In genomic region chr22:28074526-28074925, GRCh38 we compare ENCODE assay signal across 16 cellular contexts.
DNase-seq lines count a peak whose midpoint lies in the region; ATAC-seq and TF ChIP-seq lines count a peak whose summit lies in the region.
"Had no signal": no experiment of that assay in that cellular context is flagged by ENCODE, and none has a peak within 500 bp of the region (broad histone marks: within the 10 kb centered on the region; RNA-seq: fewer than 3 reads in every experiment).

No MANE protein-coding gene starts in this region.

- H3K4me3 ChIP-seq in cardiac muscle cell (no peak overlapping the region), left ventricle myocardium inferior (no peak overlapping the region), brain microvascular endothelial cell (ENCODE audit: low read depth, low read length) (no peak overlapping the region)
- H3K4me3 ChIP-seq: GM23338 had no signal

- H3K9me3 ChIP-seq in cardiac muscle cell (ENCODE audit: low read depth) (no peaks in the 10 kb centered on the region), left ventricle myocardium inferior (replicated peaks) (no peaks in the 10 kb centered on the region)
- H3K9me3 ChIP-seq: BE2C had no signal

- TF ChIP-seq CTCF in cardiac muscle cell (IDR thresholded peaks at IDR 0.05; ENCODE audit: low read depth, low read length) (no peak), left ventricle myocardium inferior (IDR thresholded peaks at IDR 0.05; ENCODE audit: borderline replicate concordance) (no peak), brain microvascular endothelial cell (IDR thresholded peaks at IDR 0.05; ENCODE audit: low read depth, low read length, missing control alignments) (no peak)

- intact Hi-C loops in left ventricle myocardium inferior (cut with micrococcal nuclease), result no loop called here

- peak; percentile 21 for DNase-seq in ELF-1 (ENCODE audit: low read depth, low spot score)
- DNase-seq in NCI-H82 (lab: John Stamatoyannopoulos, UW), result peak; percentile 52
- DNase-seq in cardiac muscle cell (ENCODE audit: low read depth in 1 of 2, low spot score in 1 of 2), result peak in 1 of 2 donors; percentile 68
- DNase-seq in left ventricle myocardium inferior, result peak; percentile 41
- no peak for DNase-seq in brain microvascular endothelial cell
- no peak for DNase-seq in DMS53 treated with DMSO at 0.1 percent for 48 hours (lab: John Stamatoyannopoulos, UW; ENCODE audit: unreplicated experiment)
- DNase-seq in AG08396 (ENCODE audit: low spot score), result no peak
- DNase-seq: C1 segment of cervical spinal cord; CD4-positive, CD25-positive, alpha-beta regulatory T cell; CD8-positive, alpha-beta memory T cell; COR-L47; DMS79; GF-D8 had no signal

- H3K36me3 ChIP-seq in cardiac muscle cell (no peaks in the 10 kb centered on the region), left ventricle myocardium inferior (no peaks in the 10 kb centered on the region), brain microvascular endothelial cell (replicated peaks) (no peaks in the 10 kb centered on the region)
- H3K36me3 ChIP-seq: BE2C had no signal

- no peak for ATAC-seq in HG03280 (IDR thresholded peaks at IDR 0.05; ENCODE audit: unreplicated experiment)
- ATAC-seq: GM23338 had no signal

- H3K4me1 ChIP-seq in cardiac muscle cell (ENCODE audit: low read depth), result peaks cover 25% of the 10 kb centered on the region
- H3K4me1 ChIP-seq in left ventricle myocardium inferior, result peaks cover 22% of the 10 kb centered on the region

- in situ Hi-C loops in brain microvascular endothelial cell (cut with HindIII; ENCODE audit: low pct_ligation_motif_present, low sequenced_read_pairs), result loop anchor here (25.0 kb wide), 1 partner anchor 513 kb away; no protein-coding TSS in a partner anchor

- H3K27ac ChIP-seq in cardiac muscle cell, result peak overlapping the region; percentile 79
- H3K27ac ChIP-seq in left ventricle myocardium inferior (replicated peaks), result peak overlapping the region; percentile 83
- H3K27ac ChIP-seq in brain microvascular endothelial cell, result no peak overlapping the region

- no peaks in the 10 kb centered on the region for H3K27me3 ChIP-seq in cardiac muscle cell
- H3K27me3 ChIP-seq in left ventricle myocardium inferior (ENCODE audit: low read depth), result no peaks in the 10 kb centered on the region
- H3K27me3 ChIP-seq in brain microvascular endothelial cell (replicated peaks), result no peaks in the 10 kb centered on the region
- H3K27me3 ChIP-seq: BE2C had no signal

Comparison
In these comparisons a context has a peak if more than half of its experiments do, and no peak if none do; other contexts are left out.
1. DNase-seq: peak in ELF-1 (single experiment), NCI-H82 (single experiment) and left ventricle myocardium inferior (single experiment); none in brain microvascular endothelial cell (single experiment), DMS53 treated with DMSO at 0.1 percent for 48 hours (single experiment) and AG08396 (single experiment).